22 cellular contexts compared by ENCODE assay signal in the genomic region with DNA sequence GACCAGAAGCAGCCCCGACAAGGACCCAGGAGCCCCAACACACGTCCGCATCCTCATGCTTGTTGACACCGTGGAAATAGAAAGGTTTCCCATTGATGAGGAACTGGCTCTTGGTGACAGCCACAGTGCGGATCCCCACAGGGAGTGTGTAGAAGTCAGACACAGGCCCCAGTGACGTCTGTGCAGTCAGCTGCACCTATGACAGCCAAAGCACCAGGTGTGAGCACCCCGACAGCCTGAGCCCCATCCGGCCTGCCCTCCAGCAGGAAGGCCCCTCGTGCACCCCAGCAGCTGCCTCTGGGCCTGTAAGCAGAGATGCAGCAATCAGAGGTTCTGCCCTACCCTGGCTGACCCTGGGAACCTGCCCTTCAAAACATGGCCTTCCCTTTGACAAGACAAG.
"Had no signal": no experiment of that assay in that cellular context is flagged by ENCODE, and none has a peak within 500 bp of the region (broad histone marks: within the 10 kb centered on the region; RNA-seq: fewer than 3 reads in every experiment).

No MANE protein-coding gene starts in this region.

- H3K27me3 Mint-ChIP-seq: naive thymus-derived CD8-positive, alpha-beta T cell; type B pancreatic cell had no signal

- DNase-seq: cerebellar nuclear complex; colonic mucosa; dermis blood vessel endothelial cell; esophagus squamous epithelium; foreskin fibroblast; left colon; left ventricle myocardium superior; mesendoderm; naive thymus-derived CD8-positive, alpha-beta T cell; retina; small intestine; stimulated activated CD4-positive, alpha-beta T cell treated with anti-CD3 and anti-CD28 coated beads, Interleukin-2, amount 100 ng/mL, for 48 hours; stimulated activated naive CD8-positive, alpha-beta T cell treated with anti-CD3 and anti-CD28 coated beads, Interleukin-15, Interleukin-2, amounts not matched to agents 100 U/mL and 50 U/mL, for 24 hours; thyroid gland; uterus had no signal

- H3K27ac ChIP-seq: colonic mucosa, esophagus squamous epithelium, gastroesophageal sphincter, hepatocyte, pancreas, prostate gland, suprapubic skin, thyroid gland, uterus had no signal

- H3K9me3 Mint-ChIP-seq: naive thymus-derived CD8-positive, alpha-beta T cell; type B pancreatic cell had no signal

- H3K9me3 ChIP-seq: colonic mucosa, esophagus squamous epithelium, gastroesophageal sphincter, pancreas, prostate gland, suprapubic skin, thyroid gland, uterus had no signal

- H3K4me3 ChIP-seq: colonic mucosa, esophagus squamous epithelium, gastroesophageal sphincter, hepatocyte, lung, pancreas, prostate gland, suprapubic skin, thyroid gland, uterus had no signal

- H3K36me3 ChIP-seq: uterus had no signal

- H3K4me1 ChIP-seq: colonic mucosa, pancreas, prostate gland, uterus had no signal

- ATAC-seq: left colon; left ventricle myocardium superior; naive thymus-derived CD8-positive, alpha-beta T cell; pancreas; stimulated activated naive CD8-positive, alpha-beta T cell treated with anti-CD3 and anti-CD28 coated beads, Interleukin-15, Interleukin-2, amounts not matched to agents 100 U/mL and 50 U/mL, for 24 hours had no signal

- H3K27me3 ChIP-seq: colonic mucosa, esophagus squamous epithelium, gastroesophageal sphincter, hepatocyte, pancreas, suprapubic skin, thyroid gland, uterus had no signal

- H3K27ac Mint-ChIP-seq: naive thymus-derived CD8-positive, alpha-beta T cell; type B pancreatic cell had no signal

- H3K4me3 Mint-ChIP-seq: type B pancreatic cell had no signal
